ENCODE assay signal across 1 cellular context in the genomic region with DNA sequence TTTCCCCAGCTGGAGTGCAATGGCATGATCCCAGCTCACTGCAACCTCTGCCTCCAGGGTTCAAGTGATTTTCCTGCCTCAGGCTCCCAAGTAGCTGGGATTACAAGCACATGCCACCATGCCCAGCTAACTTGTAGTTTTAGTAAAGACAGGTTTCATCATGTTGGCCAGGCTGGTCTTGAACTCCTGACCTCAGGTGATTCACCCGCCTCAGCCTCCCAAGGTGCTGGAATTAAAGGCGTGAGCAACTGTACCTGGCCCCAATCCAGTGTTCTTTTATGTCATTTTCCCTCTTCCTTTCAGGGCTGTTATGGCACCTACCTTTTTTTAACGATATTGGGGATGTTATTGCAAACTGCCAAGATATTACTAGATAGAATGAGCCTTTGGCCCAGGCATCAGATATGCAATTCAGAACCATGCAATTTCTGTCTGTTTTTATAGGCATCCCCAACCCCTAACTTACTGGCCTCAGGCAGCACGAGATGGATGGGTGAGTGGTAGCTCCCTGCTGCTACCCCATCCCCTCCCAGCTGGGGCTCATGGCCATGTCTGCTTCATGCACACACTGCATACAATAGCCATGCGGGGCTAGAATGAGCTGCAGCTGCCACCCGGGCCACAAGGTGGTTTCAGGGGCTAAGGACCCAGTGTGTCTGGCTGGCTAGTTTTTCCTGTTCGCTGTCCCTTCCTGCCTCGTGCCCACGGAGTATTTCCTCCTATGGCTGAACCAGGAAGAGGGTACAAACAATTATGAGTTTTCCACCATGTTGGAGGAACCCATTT.
TF ChIP-seq lines count a peak whose summit lies in the region.

No MANE protein-coding gene starts in this region.

TF ChIP-seq in H1, 55 proteins besides CTCF, POLR2A, EP300 and RAD21 (continued from another document):
- TF ChIP-seq, protein P1, sequence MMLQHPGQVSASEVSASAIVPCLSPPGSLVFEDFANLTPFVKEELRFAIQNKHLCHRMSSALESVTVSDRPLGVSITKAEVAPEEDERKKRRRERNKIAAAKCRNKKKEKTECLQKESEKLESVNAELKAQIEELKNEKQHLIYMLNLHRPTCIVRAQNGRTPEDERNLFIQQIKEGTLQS (IDR thresholded peaks at IDR 0.05; ENCODE audit: insufficient read depth, low read depth, low read length): no peak
- TF ChIP-seq CREB1 (IDR thresholded peaks at IDR 0.05): no peak
- TF ChIP-seq RXRA (IDR thresholded peaks at IDR 0.05; ENCODE audit: insufficient read depth, low read depth, low read length): no peak
- TF ChIP-seq RBBP5 (IDR thresholded peaks at IDR 0.05; ENCODE audit: borderline replicate concordance, low read depth, low read length): no peak
- no peak for TF ChIP-seq CHD1 (IDR thresholded peaks at IDR 0.05; ENCODE audit: low read depth, low read length)
- no peak for TF ChIP-seq EZH2 (IDR thresholded peaks at IDR 0.05; ENCODE audit: low read depth, low read length, severe bottlenecking)
- TF ChIP-seq GTF2F1 (IDR thresholded peaks at IDR 0.05; ENCODE audit: borderline replicate concordance, low read depth, low read length): no peak
